In the genomic region with DNA sequence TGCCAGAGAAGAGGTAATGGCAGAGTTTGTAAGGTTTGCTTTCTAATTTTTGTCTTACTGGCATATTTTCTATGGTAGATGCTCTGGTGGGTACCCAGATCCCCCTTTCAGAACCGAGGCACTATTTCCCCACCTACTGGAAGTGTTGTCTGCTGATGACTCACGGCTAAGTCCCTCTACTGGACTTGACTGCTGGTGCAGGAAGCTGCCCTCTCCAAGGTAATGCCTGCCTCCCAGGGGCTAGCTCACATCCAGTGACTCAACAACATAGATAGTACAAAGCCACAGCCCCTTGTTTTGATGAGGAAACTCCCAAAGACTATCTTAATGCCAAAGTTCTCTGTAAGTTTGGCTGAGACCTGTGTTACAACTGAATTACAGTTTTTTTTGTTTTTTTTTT, we compare ENCODE assay signal across 12 cellular contexts.
DNase-seq lines count a peak whose midpoint lies in the region; ATAC-seq and TF ChIP-seq lines count a peak whose summit lies in the region.
"Had no signal": no experiment of that assay in that cellular context is flagged by ENCODE, and none has a peak within 500 bp of the region (broad histone marks: within the 10 kb centered on the region; RNA-seq: fewer than 3 reads in every experiment).

No MANE protein-coding gene starts in this region.

- no peak for TF ChIP-seq EP300 in SK-N-SH (IDR thresholded peaks at IDR 0.05; ENCODE audit: borderline replicate concordance in 1 of 2, low read depth in 1 of 2, low read length in 1 of 2)

- no peaks in the 10 kb centered on the region for H3K9me3 Mint-ChIP-seq in MCF 10A (ENCODE audit: unreplicated experiment)
- H3K9me3 Mint-ChIP-seq in activated naive CD4-positive, alpha-beta T cell treated with anti-CD3 and anti-CD28 coated beads, Interleukin-2, amount 10 ng/mL, durations not matched to agents 7 days and 5 days, result peaks cover 13% of the 10 kb centered on the region
- H3K9me3 Mint-ChIP-seq: mesothelial cell of epicardium had no signal

- CTCF ChIA-PET in MCF 10A (lab: Yijun Ruan, JAX), result interaction anchor here (0.6 to 1.5 kb wide), 10 partner anchors 15 to 992 kb away, joined by 3 to 5 read pairs (median 3); a partner anchor contains a TSS
- CTCF ChIA-PET in SK-N-SH (lab: Yijun Ruan, JAX), result interaction anchor here (1.2 kb wide), 1 partner anchor 9 kb away, joined by 3 read pairs; no protein-coding TSS in a partner anchor
- CTCF ChIA-PET in activated naive CD4-positive, alpha-beta T cell treated with anti-CD3 and anti-CD28 coated beads, Interleukin-2, amount 10 ng/mL, durations not matched to agents 7 days and 5 days (lab: Charles Lee), result no interaction called here

- no peak overlapping the region for H3K9ac ChIP-seq in SK-N-SH

- TF ChIP-seq POLR2A in breast epithelium (IDR thresholded peaks at IDR 0.05), result no peak

- peak; percentile 24 for TF ChIP-seq CTCF in MCF 10A (IDR thresholded peaks at IDR 0.05; ENCODE audit: unreplicated experiment)
- no peak for TF ChIP-seq CTCF in breast epithelium (IDR thresholded peaks at IDR 0.05)
- TF ChIP-seq CTCF in SK-N-SH (IDR thresholded peaks at IDR 0.05), result peak; percentile 21; the same call in 1 of the 2 replicates
- peak; percentile 63 for TF ChIP-seq CTCF in foreskin keratinocyte (conservative IDR thresholded peaks at IDR 0.05)

- peak overlapping the region; percentile 67 for H3K27ac Mint-ChIP-seq in MCF 10A (ENCODE audit: low read depth, unreplicated experiment)
- no peak overlapping the region for H3K27ac Mint-ChIP-seq in activated naive CD4-positive, alpha-beta T cell treated with anti-CD3 and anti-CD28 coated beads, Interleukin-2, amount 10 ng/mL, durations not matched to agents 7 days and 5 days
- H3K27ac Mint-ChIP-seq: mesothelial cell of epicardium had no signal

- no peaks in the 10 kb centered on the region for H4K20me1 ChIP-seq in SK-N-SH (ENCODE audit: insufficient read depth)

- peaks cover 14% of the 10 kb centered on the region for H3K4me1 Mint-ChIP-seq in MCF 10A (ENCODE audit: insufficient read depth, unreplicated experiment)
- no peaks in the 10 kb centered on the region for H3K4me1 Mint-ChIP-seq in activated naive CD4-positive, alpha-beta T cell treated with anti-CD3 and anti-CD28 coated beads, Interleukin-2, amount 10 ng/mL, durations not matched to agents 7 days and 5 days

- no peaks in the 10 kb centered on the region for H3K27me3 ChIP-seq in breast epithelium
- no peaks in the 10 kb centered on the region for H3K27me3 ChIP-seq in SK-N-SH (ENCODE audit: insufficient read depth)
- H3K27me3 ChIP-seq in foreskin keratinocyte, result no peaks in the 10 kb centered on the region

- H3K27me3 Mint-ChIP-seq in MCF 10A (ENCODE audit: insufficient read depth, unreplicated experiment), result no peaks in the 10 kb centered on the region
- no peaks in the 10 kb centered on the region for H3K27me3 Mint-ChIP-seq in activated naive CD4-positive, alpha-beta T cell treated with anti-CD3 and anti-CD28 coated beads, Interleukin-2, amount 10 ng/mL, durations not matched to agents 7 days and 5 days

- no TSS peak for BruUV-seq in MCF 10A (replicated peaks; lab: Mats Ljungman, UMichigan)

- no peak for TF ChIP-seq RAD21 in SK-N-SH (IDR thresholded peaks at IDR 0.05; ENCODE audit: low read length)

- intact Hi-C loops in MCF 10A (cut with micrococcal nuclease), result loop anchor here (2.0 kb wide), 1 partner anchor 286 kb away; a partner anchor contains a TSS
- intact Hi-C loops in breast epithelium (cut with DNase I; ENCODE audit: low total_unique reads), result no loop called here

- no peaks in the 10 kb centered on the region for H3K9me3 ChIP-seq in breast epithelium
- H3K9me3 ChIP-seq in SK-N-SH, result no peaks in the 10 kb centered on the region

- WGBS in SK-N-SH (ENCODE audit: low lambda C conversion rate), result 44% methylated on average over 2 of the region's 2 CpGs

- DNase-seq in MCF 10A (ENCODE audit: unreplicated experiment) (peak; percentile 87), breast epithelium (ENCODE audit: low spot score in 2 of 2) (no peak), SK-N-SH (no peak), foreskin keratinocyte (peak; percentile 52 to 70), NCI-H2227 treated with DMSO at 0.1 percent for 48 hours (lab: John Stamatoyannopoulos, UW) (no peak), AML-193 (lab: John Stamatoyannopoulos, UW) (no peak)
- no peak for DNase-seq in activated naive CD4-positive, alpha-beta T cell treated with anti-CD3 and anti-CD28 coated beads, Interleukin-2, amount 10 ng/mL, durations not matched to agents 7 days and 5 days
- DNase-seq: activated CD4-positive, CD25-positive, alpha-beta regulatory T cell treated with anti-CD3 and anti-CD28 coated beads, Interleukin-2, amount 50 U/mL, for 72 hours; activated naive CD4-positive, alpha-beta T cell treated with anti-CD3 and anti-CD28 coated beads, Interleukin-2, amount 50 U/mL, for 16 hours; NCI-H1048 had no signal

- H3K36me3 ChIP-seq in breast epithelium (no peaks in the 10 kb centered on the region), SK-N-SH (replicated peaks in 1 of 2; ENCODE audit: control insufficient read depth in 1 of 2, insufficient read depth in 2 of 2, low read length in 1 of 2) (no peaks in the 10 kb centered on the region)

- ATAC-seq in foreskin keratinocyte (peak; percentile 97), GM19452 (IDR thresholded peaks at IDR 0.05; ENCODE audit: unreplicated experiment) (no peak)

- no peak overlapping the region for H3K4me2 ChIP-seq in SK-N-SH

- H3K79me2 ChIP-seq in SK-N-SH (ENCODE audit: insufficient read depth), result no peaks in the 10 kb centered on the region

- H2AFZ ChIP-seq in SK-N-SH (ENCODE audit: low read depth), result no peak overlapping the region

- POLR2A ChIA-PET in MCF 10A (lab: Yijun Ruan, JAX), result interaction anchor here (0.6 to 2.1 kb wide), 4 partner anchors 86 to 422 kb away, joined by 3 to 6 read pairs (median 4); a partner anchor contains a TSS
- POLR2A ChIA-PET in SK-N-SH (lab: Yijun Ruan, JAX), result no interaction called here

- H3K4me1 ChIP-seq in breast epithelium (no peaks in the 10 kb centered on the region), SK-N-SH (ENCODE audit: control insufficient read depth in 1 of 2, insufficient read depth in 2 of 2, low read depth in 1 of 2, low read length in 1 of 2) (no peaks in the 10 kb centered on the region), foreskin keratinocyte (no peaks in the 10 kb centered on the region)

- H3F3A ChIP-seq in SK-N-SH (replicated peaks; ENCODE audit: insufficient read depth), result no peaks in the 10 kb centered on the region

- H3K36me3 Mint-ChIP-seq in MCF 10A (ENCODE audit: insufficient read depth, unreplicated experiment), result no peaks in the 10 kb centered on the region
- no peaks in the 10 kb centered on the region for H3K36me3 Mint-ChIP-seq in activated naive CD4-positive, alpha-beta T cell treated with anti-CD3 and anti-CD28 coated beads, Interleukin-2, amount 10 ng/mL, durations not matched to agents 7 days and 5 days
- H3K36me3 Mint-ChIP-seq: mesothelial cell of epicardium had no signal

- no peaks in the 10 kb centered on the region for H3K9me2 ChIP-seq in SK-N-SH

- no peak overlapping the region for H3K27ac ChIP-seq in breast epithelium
- H3K27ac ChIP-seq in SK-N-SH (ENCODE audit: low read depth in 2 of 2, low read length in 1 of 2), result no peak overlapping the region
- H3K27ac ChIP-seq in foreskin keratinocyte, result no peak overlapping the region

- H3K4me3 Mint-ChIP-seq in MCF 10A (ENCODE audit: unreplicated experiment), result no peak overlapping the region
- no peak overlapping the region for H3K4me3 Mint-ChIP-seq in activated naive CD4-positive, alpha-beta T cell treated with anti-CD3 and anti-CD28 coated beads, Interleukin-2, amount 10 ng/mL, durations not matched to agents 7 days and 5 days
- H3K4me3 Mint-ChIP-seq: mesothelial cell of epicardium had no signal

- H3K4me3 ChIP-seq in breast epithelium, result no peak overlapping the region
- no peak overlapping the region for H3K4me3 ChIP-seq in SK-N-SH (ENCODE audit: low read depth in 2 of 2, low read length in 1 of 2)

TF ChIP-seq in SK-N-SH, 30 proteins besides CTCF, POLR2A, EP300 and RAD21 (continues in another document):
- no peak for TF ChIP-seq NFIC (IDR thresholded peaks at IDR 0.05; ENCODE audit: borderline replicate concordance)
- no peak for TF ChIP-seq RCOR1 (IDR thresholded peaks at IDR 0.05; ENCODE audit: low read length)
- TF ChIP-seq FOXJ3 (CRISPR knock-in tag; IDR thresholded peaks at IDR 0.05), result no peak
- TF ChIP-seq GABPA (IDR thresholded peaks at IDR 0.05; ENCODE audit: low read depth), result no peak
- TF ChIP-seq, protein P1, sequence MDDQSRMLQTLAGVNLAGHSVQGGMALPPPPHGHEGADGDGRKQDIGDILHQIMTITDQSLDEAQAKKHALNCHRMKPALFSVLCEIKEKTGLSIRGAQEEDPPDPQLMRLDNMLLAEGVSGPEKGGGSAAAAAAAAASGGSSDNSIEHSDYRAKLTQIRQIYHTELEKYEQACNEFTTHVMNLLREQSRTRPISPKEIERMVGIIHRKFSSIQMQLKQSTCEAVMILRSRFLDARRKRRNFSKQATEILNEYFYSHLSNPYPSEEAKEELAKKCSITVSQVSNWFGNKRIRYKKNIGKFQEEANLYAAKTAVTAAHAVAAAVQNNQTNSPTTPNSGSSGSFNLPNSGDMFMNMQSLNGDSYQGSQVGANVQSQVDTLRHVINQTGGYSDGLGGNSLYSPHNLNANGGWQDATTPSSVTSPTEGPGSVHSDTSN (IDR thresholded peaks at IDR 0.05), result no peak
- no peak for TF ChIP-seq POLR2AphosphoS5 (IDR thresholded peaks at IDR 0.05; ENCODE audit: low read depth, low read length)
- TF ChIP-seq, protein P2, sequence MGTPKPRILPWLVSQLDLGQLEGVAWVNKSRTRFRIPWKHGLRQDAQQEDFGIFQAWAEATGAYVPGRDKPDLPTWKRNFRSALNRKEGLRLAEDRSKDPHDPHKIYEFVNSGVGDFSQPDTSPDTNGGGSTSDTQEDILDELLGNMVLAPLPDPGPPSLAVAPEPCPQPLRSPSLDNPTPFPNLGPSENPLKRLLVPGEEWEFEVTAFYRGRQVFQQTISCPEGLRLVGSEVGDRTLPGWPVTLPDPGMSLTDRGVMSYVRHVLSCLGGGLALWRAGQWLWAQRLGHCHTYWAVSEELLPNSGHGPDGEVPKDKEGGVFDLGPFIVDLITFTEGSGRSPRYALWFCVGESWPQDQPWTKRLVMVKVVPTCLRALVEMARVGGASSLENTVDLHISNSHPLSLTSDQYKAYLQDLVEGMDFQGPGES (IDR thresholded peaks at IDR 0.05; ENCODE audit: low read depth, low read length), result no peak
- TF ChIP-seq MEF2A (IDR thresholded peaks at IDR 0.05; ENCODE audit: borderline replicate concordance, low read depth), result no peak
- no peak for TF ChIP-seq RFX5 (IDR thresholded peaks at IDR 0.05; ENCODE audit: low read length)
- TF ChIP-seq RXRA (IDR thresholded peaks at IDR 0.05; ENCODE audit: borderline replicate concordance, low read depth), result no peak
- TF ChIP-seq, protein P3, sequence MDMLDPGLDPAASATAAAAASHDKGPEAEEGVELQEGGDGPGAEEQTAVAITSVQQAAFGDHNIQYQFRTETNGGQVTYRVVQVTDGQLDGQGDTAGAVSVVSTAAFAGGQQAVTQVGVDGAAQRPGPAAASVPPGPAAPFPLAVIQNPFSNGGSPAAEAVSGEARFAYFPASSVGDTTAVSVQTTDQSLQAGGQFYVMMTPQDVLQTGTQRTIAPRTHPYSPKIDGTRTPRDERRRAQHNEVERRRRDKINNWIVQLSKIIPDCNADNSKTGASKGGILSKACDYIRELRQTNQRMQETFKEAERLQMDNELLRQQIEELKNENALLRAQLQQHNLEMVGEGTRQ (IDR thresholded peaks at IDR 0.05; ENCODE audit: borderline replicate concordance, low read depth, low read length), result no peak

Comparison
In these comparisons a context has a peak if more than half of its experiments do, and no peak if none do; other contexts are left out.
1. DNase-seq: peak in MCF 10A (single experiment) and foreskin keratinocyte (2 of 2); none in breast epithelium (0 of 2), SK-N-SH (single experiment), NCI-H2227 treated with DMSO at 0.1 percent for 48 hours (single experiment), AML-193 (0 of 2) and activated naive CD4-positive, alpha-beta T cell treated with anti-CD3 and anti-CD28 coated beads, Interleukin-2, amount 10 ng/mL, durations not matched to agents 7 days and 5 days (single experiment).
2. CTCF ChIP-seq: peak in MCF 10A (single experiment), SK-N-SH (single experiment) and foreskin keratinocyte (single experiment); none in breast epithelium (0 of 3).